Comparison of ENCODE assay signal across 2 cellular contexts in genomic region chr1:2175681-2176454, GRCh38.
A peak's percentile ranks its signal among the peaks of the same experiment; 100 is the strongest.
TF ChIP-seq lines count a peak whose summit lies in the region.

No MANE protein-coding gene starts in this region.

TF ChIP-seq in K562, 482 proteins besides CTCF, POLR2A, EP300 and RAD21 (continued from another document and continues in another):
- TF ChIP-seq PML (IDR thresholded peaks at IDR 0.05; ENCODE audit: low read length), result 0 out of 2 replicates have a peak, but pooled peaks have one; percentile 32
- TF ChIP-seq E2F1 (CRISPR knock-in tag; IDR thresholded peaks at IDR 0.05), result peak; percentile 63
- no peak for TF ChIP-seq RBM15 (IDR thresholded peaks at IDR 0.05; ENCODE audit: insufficient read depth, low read length)
- TF ChIP-seq ARID4B (CRISPR knock-in tag; IDR thresholded peaks at IDR 0.05), result peak; percentile 67; the same call in 1 of the 2 replicates
- TF ChIP-seq CREB1 (IDR thresholded peaks at IDR 0.05), result 0 out of 2 replicates have a peak, but pooled peaks have one; percentile 35
- peak; percentile 60; the same call in 1 of the 2 replicates for TF ChIP-seq CREB1 (CRISPR knock-in tag; IDR thresholded peaks at IDR 0.05)
- no peak for TF ChIP-seq GMEB1 (CRISPR knock-in tag; IDR thresholded peaks at IDR 0.05)
- peak; percentile 66; the same call in 1 of the 2 replicates for TF ChIP-seq JUND (IDR thresholded peaks at IDR 0.05; ENCODE audit: borderline replicate concordance, low read depth, low read length)
- TF ChIP-seq JUND (tag; IDR thresholded peaks at IDR 0.05; ENCODE audit: borderline replicate concordance, low read depth, low read length), result peak; percentile 62; the same call in 2 of the 3 replicates
- TF ChIP-seq SNRNP70 (optimal IDR thresholded peaks at IDR 0.05; ENCODE audit: low read depth, low read length), result no peak
- peak; percentile 93 for TF ChIP-seq TOE1 (IDR thresholded peaks at IDR 0.05; ENCODE audit: borderline replicate concordance)
- peak; percentile 37; the same call in 1 of the 2 replicates for TF ChIP-seq TOE1 (CRISPR knock-in tag; IDR thresholded peaks at IDR 0.05; ENCODE audit: borderline replicate concordance, low read depth)
- TF ChIP-seq SMC3 (conservative IDR thresholded peaks at IDR 0.05; ENCODE audit: insufficient read depth, low read depth, low read length), result no peak
- TF ChIP-seq POU5F1 (IDR thresholded peaks at IDR 0.05; ENCODE audit: borderline replicate concordance, low read depth, low read length, partially characterized antibody), result no peak
- peak; percentile 59; the same call in 1 of the 2 replicates for TF ChIP-seq KLF13 (tag; IDR thresholded peaks at IDR 0.05; ENCODE audit: borderline replicate concordance, low read depth)
- no peak for TF ChIP-seq ZNF77 (CRISPR knock-in tag; IDR thresholded peaks at IDR 0.05)
- TF ChIP-seq HMGN3 (IDR thresholded peaks at IDR 0.05; ENCODE audit: borderline replicate concordance, extremely low read depth, insufficient read length, low read depth, low read length), result no peak
- TF ChIP-seq ELF1 (tag; IDR thresholded peaks at IDR 0.05), result no peak
- TF ChIP-seq PHF8 (IDR thresholded peaks at IDR 0.05; ENCODE audit: borderline replicate concordance, low read length), result peak; percentile 42; the same call in 1 of the 2 replicates
- peak; percentile 77; the same call in 1 of the 2 replicates for TF ChIP-seq FOXP4 (CRISPR knock-in tag; IDR thresholded peaks at IDR 0.05; ENCODE audit: borderline replicate concordance)
- peak; percentile 85 for TF ChIP-seq E2F3 (CRISPR knock-in tag; IDR thresholded peaks at IDR 0.05)

TF ChIP-seq in GM12891, 5 proteins besides CTCF, POLR2A, EP300 and RAD21 (continued from another document):
- no peak for TF ChIP-seq SPI1 (IDR thresholded peaks at IDR 0.05; ENCODE audit: low read depth, low read length)
- no peak for TF ChIP-seq POU2F2 (IDR thresholded peaks at IDR 0.05; ENCODE audit: low read depth, low read length)
- TF ChIP-seq POLR2AphosphoS5 (IDR thresholded peaks at IDR 0.05; ENCODE audit: low read depth, low read length), result no peak
